Comparison of ENCODE assay signal across 8 cellular contexts in the genomic region with DNA sequence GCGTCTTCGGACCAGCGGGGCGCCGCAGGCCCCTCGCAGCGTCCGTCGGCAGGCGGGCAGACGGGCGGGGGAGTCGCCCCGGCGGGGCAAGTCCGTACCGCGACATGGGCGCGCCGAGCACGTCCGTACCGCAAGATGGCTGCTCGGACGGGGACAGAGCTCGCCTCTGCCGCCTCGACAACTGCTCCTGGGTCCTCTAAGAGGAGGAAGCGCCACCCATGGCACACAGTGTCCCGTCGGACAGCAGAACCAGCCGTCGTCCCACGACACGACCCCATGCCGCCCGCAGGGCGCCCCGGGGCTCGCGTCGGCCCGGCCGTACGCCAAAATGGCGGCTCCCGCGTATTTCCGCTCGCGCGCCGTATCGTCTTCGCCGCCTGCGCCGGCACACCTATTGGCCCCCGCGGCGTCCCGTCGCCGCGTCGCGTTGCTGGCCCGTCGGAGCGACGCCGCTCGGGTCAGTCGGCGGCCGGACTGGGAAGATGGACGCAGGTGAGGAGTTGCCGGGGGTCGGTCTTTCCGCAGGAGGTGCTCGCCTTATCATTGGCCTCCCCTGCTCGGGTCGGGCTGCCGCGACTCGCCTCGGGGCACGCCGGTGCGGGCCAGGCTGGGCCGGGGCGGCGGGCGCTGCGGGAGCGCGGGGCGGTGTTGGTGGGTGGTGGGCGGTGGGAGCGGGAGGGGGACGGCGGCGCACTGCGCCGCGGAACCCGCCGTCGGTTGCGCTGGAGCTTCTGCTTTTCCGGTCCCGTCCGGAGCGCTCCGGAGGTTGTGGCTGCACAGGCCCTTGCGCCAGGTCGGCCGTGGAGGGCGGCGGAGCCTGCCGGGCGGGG. TPM values are rescaled to one million over a fixed set of nuclear protein-coding genes. Genes with fewer than 3 reads are reported as not detected.
DNase-seq lines count a peak whose midpoint lies in the region; ATAC-seq and TF ChIP-seq lines count a peak whose summit lies in the region.

ATG4B (plus strand) TSS at position 461 of the 830 bp plus-strand sequence; CDS start at position 483, 22 bp downstream.

- intact Hi-C loops in dendritic cell treated with granulocyte-macrophage colony-stimulating factor and Interleukin-4, amounts not matched to agents 40 ng/mL and 50 ng/mL, for 4 days (cut with micrococcal nuclease): loop anchor here (2.0 to 10.0 kb wide), 3 partner anchors 21 to 283 kb away; partner anchors contain the start of genes DTYMK and FARP2
- intact Hi-C loops in left lung (cut with DNase I): no loop called here

- peak within 1 kb of the TSS; percentile 85 for H3K27ac Mint-ChIP-seq in dendritic cell treated with granulocyte-macrophage colony-stimulating factor and Interleukin-4, amounts not matched to agents 40 ng/mL and 50 ng/mL, for 4 days

- peak; percentile 86 for TF ChIP-seq POLR2A in GM19099 (IDR thresholded peaks at IDR 0.05; ENCODE audit: extremely low read depth, insufficient read length, low read depth)

- H3K27me3 Mint-ChIP-seq in dendritic cell treated with granulocyte-macrophage colony-stimulating factor and Interleukin-4, amounts not matched to agents 40 ng/mL and 50 ng/mL, for 4 days: no peaks in the 10 kb centered on the region

- peak within 1 kb of the TSS; percentile 90 for H3K4me3 ChIP-seq in BE2C (ENCODE audit: low read depth, low read length)
- peak within 1 kb of the TSS; percentile 71 to 85 for H3K4me3 ChIP-seq in left lung

- H3K4me3 Mint-ChIP-seq in dendritic cell treated with granulocyte-macrophage colony-stimulating factor and Interleukin-4, amounts not matched to agents 40 ng/mL and 50 ng/mL, for 4 days: peak within 1 kb of the TSS; percentile 84

- no peaks in the 10 kb centered on the region for H3K9me3 ChIP-seq in BE2C
- H3K9me3 ChIP-seq in left lung: no peaks in the 10 kb centered on the region

- peaks cover 51% of the 10 kb centered on the region for H3K36me3 Mint-ChIP-seq in dendritic cell treated with granulocyte-macrophage colony-stimulating factor and Interleukin-4, amounts not matched to agents 40 ng/mL and 50 ng/mL, for 4 days (ENCODE audit: low read depth)

- H3K4me1 ChIP-seq in BE2C: no peaks in the 10 kb centered on the region
- H3K4me1 ChIP-seq in left lung: peaks cover 20 to 45% of the 10 kb centered on the region in 2 donors

- TF ChIP-seq CTCF in BE2C (IDR thresholded peaks at IDR 0.05; ENCODE audit: low read depth, low read length) (no peak), left lung (IDR thresholded peaks at IDR 0.05) (no peak)

- peak; percentile 87 for DNase-seq in BE2C
- peak; percentile 10 for DNase-seq in NCI-H524 treated with DMSO at 0.1 percent for 48 hours (lab: John Stamatoyannopoulos, UW)
- peak; percentile 60 for DNase-seq in activated CD4-positive, alpha-beta T cell treated with anti-CD3 and anti-CD28 coated beads, Interleukin-2, amount 50 U/mL, for 24 hours (ENCODE audit: low read depth in 1 of 2, low spot score in 1 of 2)
- DNase-seq in left lung: peak; percentile 88 to 97
- peak; percentile 71 to 79 for DNase-seq in stimulated activated CD4-positive, alpha-beta T cell treated with anti-CD3 and anti-CD28 coated beads, Interleukin-2, amount 100 ng/mL, for 48 hours

- no peaks in the 10 kb centered on the region for H3K9me3 Mint-ChIP-seq in dendritic cell treated with granulocyte-macrophage colony-stimulating factor and Interleukin-4, amounts not matched to agents 40 ng/mL and 50 ng/mL, for 4 days

- H3K27me3 ChIP-seq in BE2C: no peaks in the 10 kb centered on the region
- H3K27me3 ChIP-seq in left lung: no peaks in the 10 kb centered on the region

- ATAC-seq in HG03378 (IDR thresholded peaks at IDR 0.05; ENCODE audit: unreplicated experiment) (peak; percentile 47), left lung (peak; percentile 92)

- peak within 1 kb of the TSS; percentile 98 to 99 for H3K27ac ChIP-seq in left lung

- H3K4me1 Mint-ChIP-seq in dendritic cell treated with granulocyte-macrophage colony-stimulating factor and Interleukin-4, amounts not matched to agents 40 ng/mL and 50 ng/mL, for 4 days (ENCODE audit: low read depth): peaks cover 65% of the 10 kb centered on the region

- peaks cover 44% of the 10 kb centered on the region for H3K36me3 ChIP-seq in BE2C
- H3K36me3 ChIP-seq in left lung: peaks cover 0 to 18% of the 10 kb centered on the region in 2 donors

RNA-seq across cellular contexts. Expression of gene ATG4B, which starts in this region (rescaled TPM):
- 287 TPM for polyA plus RNA-seq in BE2C (2012; ENCODE audit: insufficient read depth, insufficient read length, low read depth)
- total RNA-seq in left lung: 10 to 100 TPM; 60.5 to 64.3 TPM

Comparison
In these comparisons a context has a peak if more than half of its experiments do, and no peak if none do; other contexts are left out.
1. Peak in every context shown above with its lines: DNase-seq, ATAC-seq, H3K4me3 ChIP-seq and H3K27ac ChIP-seq.
2. DNase-seq: peak in every context shown above with its lines; median percentile 92 in left lung; 87 in BE2C; 75 in stimulated activated CD4-positive, alpha-beta T cell treated with anti-CD3 and anti-CD28 coated beads, Interleukin-2, amount 100 ng/mL, for 48 hours; 60 in activated CD4-positive, alpha-beta T cell treated with anti-CD3 and anti-CD28 coated beads, Interleukin-2, amount 50 U/mL, for 24 hours; 10 in NCI-H524 treated with DMSO at 0.1 percent for 48 hours.